9 cellular contexts compared by ENCODE assay signal in genomic region chr11:2777871-2778629, GRCh38.
A peak's percentile ranks its signal among the peaks of the same experiment; 100 is the strongest.
DNase-seq lines count a peak whose midpoint lies in the region; ATAC-seq and TF ChIP-seq lines count a peak whose summit lies in the region.
"Had no signal": no experiment of that assay in that cellular context is flagged by ENCODE, and none has a peak within 500 bp of the region (broad histone marks: within the 10 kb centered on the region; RNA-seq: fewer than 3 reads in every experiment).

No MANE protein-coding gene starts in this region.

- no peaks in the 10 kb centered on the region for H3K9me3 ChIP-seq in left lung
- H3K9me3 ChIP-seq in tibial nerve: no peaks in the 10 kb centered on the region

- no peaks in the 10 kb centered on the region for H3K36me3 Mint-ChIP-seq in activated T-cell treated with anti-CD3 and anti-CD28 coated beads, Interleukin-2, amount 50 U/mL, for 24 hours (ENCODE audit: low read depth)
- H3K36me3 Mint-ChIP-seq in activated T-helper 2 cell treated with anti-CD3 and anti-CD28 coated beads, Interferon-gamma antibody, Interleukin-2, Interleukin-4, amounts not matched to agents 10 μg/mL and 5 μg/mL and 100 μg/mL, durations not matched to agents 14 hours and 24 hours and 36 hours (ENCODE audit: low read depth): no peaks in the 10 kb centered on the region

- H3K4me3 ChIP-seq in left lung (no peak overlapping the region), tibial nerve (peak overlapping the region in 1 of 4 donors; percentile 13)

- no peak for TF ChIP-seq POLR2A in tibial nerve (IDR thresholded peaks at IDR 0.05)

- no peaks in the 10 kb centered on the region for H3K27me3 Mint-ChIP-seq in activated T-cell treated with anti-CD3 and anti-CD28 coated beads, Interleukin-2, amount 50 U/mL, for 24 hours
- no peaks in the 10 kb centered on the region for H3K27me3 Mint-ChIP-seq in activated T-helper 2 cell treated with anti-CD3 and anti-CD28 coated beads, Interferon-gamma antibody, Interleukin-2, Interleukin-4, amounts not matched to agents 10 μg/mL and 5 μg/mL and 100 μg/mL, durations not matched to agents 14 hours and 24 hours and 36 hours (ENCODE audit: low read depth)

- no peaks in the 10 kb centered on the region for H3K9me3 Mint-ChIP-seq in activated T-cell treated with anti-CD3 and anti-CD28 coated beads, Interleukin-2, amount 50 U/mL, for 24 hours
- H3K9me3 Mint-ChIP-seq in activated T-helper 2 cell treated with anti-CD3 and anti-CD28 coated beads, Interferon-gamma antibody, Interleukin-2, Interleukin-4, amounts not matched to agents 10 μg/mL and 5 μg/mL and 100 μg/mL, durations not matched to agents 14 hours and 24 hours and 36 hours: no peaks in the 10 kb centered on the region

- no peaks in the 10 kb centered on the region for H3K36me3 ChIP-seq in left lung
- no peaks in the 10 kb centered on the region for H3K36me3 ChIP-seq in tibial nerve
- H3K36me3 ChIP-seq: brain microvascular endothelial cell had no signal

- H3K4me1 ChIP-seq in left lung (peaks cover 25 to 41% of the 10 kb centered on the region in 2 donors), tibial nerve (peaks cover 0 to 44% (median 18%) of the 10 kb centered on the region in 4 donors)

- H3K4me1 Mint-ChIP-seq in activated T-cell treated with anti-CD3 and anti-CD28 coated beads, Interleukin-2, amount 50 U/mL, for 24 hours (ENCODE audit: low read depth): peaks cover 13% of the 10 kb centered on the region
- H3K4me1 Mint-ChIP-seq in activated T-helper 2 cell treated with anti-CD3 and anti-CD28 coated beads, Interferon-gamma antibody, Interleukin-2, Interleukin-4, amounts not matched to agents 10 μg/mL and 5 μg/mL and 100 μg/mL, durations not matched to agents 14 hours and 24 hours and 36 hours (ENCODE audit: low read depth): peaks cover 5% of the 10 kb centered on the region

- DNase-seq in activated T-cell treated with anti-CD3 and anti-CD28 coated beads, Interleukin-2, amount 50 U/mL, for 1 hour: peak; percentile 16
- DNase-seq in activated T-cell treated with anti-CD3 and anti-CD28 coated beads, Interleukin-2, amount 50 U/mL, for 24 hours: no peak
- peak; percentile 6 for DNase-seq in activated T-helper 2 cell treated with anti-CD3 and anti-CD28 coated beads, Interferon-gamma antibody, Interleukin-2, Interleukin-4, amounts not matched to agents 10 μg/mL and 5 μg/mL and 100 μg/mL, durations not matched to agents 14 hours and 24 hours and 36 hours (ENCODE audit: low spot score)
- peak; percentile 31 to 76 for DNase-seq in left lung
- peak in 1 of 2 donors; percentile 12 for DNase-seq in tibial nerve (ENCODE audit: low spot score in 2 of 2)
- DNase-seq in CD1c-positive myeloid dendritic cell (ENCODE audit: extremely low spot score): no peak
- DNase-seq in SKM-1 (lab: John Stamatoyannopoulos, UW; ENCODE audit: unreplicated experiment): no peak

- WGBS in tibial nerve, 2 donors: 74 to 89% methylated on average over 21 to 22 of the region's 27 CpGs

- TF ChIP-seq EP300 in tibial nerve (IDR thresholded peaks at IDR 0.05): no peak

- H3K4me3 Mint-ChIP-seq in activated T-cell treated with anti-CD3 and anti-CD28 coated beads, Interleukin-2, amount 50 U/mL, for 24 hours: no peak overlapping the region
- no peak overlapping the region for H3K4me3 Mint-ChIP-seq in activated T-helper 2 cell treated with anti-CD3 and anti-CD28 coated beads, Interferon-gamma antibody, Interleukin-2, Interleukin-4, amounts not matched to agents 10 μg/mL and 5 μg/mL and 100 μg/mL, durations not matched to agents 14 hours and 24 hours and 36 hours (ENCODE audit: low read depth)

- H3K27me3 ChIP-seq in left lung: peaks cover 0 to 13% of the 10 kb centered on the region in 2 donors
- no peaks in the 10 kb centered on the region for H3K27me3 ChIP-seq in tibial nerve

- no peak for TF ChIP-seq CTCF in left lung (IDR thresholded peaks at IDR 0.05)
- no peak for TF ChIP-seq CTCF in tibial nerve (IDR thresholded peaks at IDR 0.05)

- H3K27ac ChIP-seq in left lung (peak overlapping the region; percentile 47 to 74), tibial nerve (peak overlapping the region; percentile 49 to 90 (median 84))
- H3K27ac ChIP-seq: brain microvascular endothelial cell had no signal

- intact Hi-C loops in activated T-helper 2 cell treated with anti-CD3 and anti-CD28 coated beads, Interferon-gamma antibody, Interleukin-2, Interleukin-4, amounts not matched to agents 10 μg/mL and 5 μg/mL and 100 μg/mL, durations not matched to agents 14 hours and 24 hours and 36 hours (cut with micrococcal nuclease): no loop called here
- intact Hi-C loops in left lung (cut with DNase I): no loop called here

- no peak for ATAC-seq in left lung
- ATAC-seq in GM19452 (IDR thresholded peaks at IDR 0.05; ENCODE audit: unreplicated experiment): no peak

- H3K27ac Mint-ChIP-seq in activated T-cell treated with anti-CD3 and anti-CD28 coated beads, Interleukin-2, amount 50 U/mL, for 24 hours: no peak overlapping the region
- no peak overlapping the region for H3K27ac Mint-ChIP-seq in activated T-helper 2 cell treated with anti-CD3 and anti-CD28 coated beads, Interferon-gamma antibody, Interleukin-2, Interleukin-4, amounts not matched to agents 10 μg/mL and 5 μg/mL and 100 μg/mL, durations not matched to agents 14 hours and 24 hours and 36 hours

Comparison
In these comparisons a context has a peak if more than half of its experiments do, and no peak if none do; other contexts are left out.
1. DNase-seq: peak in activated T-cell treated with anti-CD3 and anti-CD28 coated beads, Interleukin-2, amount 50 U/mL, for 1 hour (single experiment), activated T-helper 2 cell treated with anti-CD3 and anti-CD28 coated beads, Interferon-gamma antibody, Interleukin-2, Interleukin-4, amounts not matched to agents 10 μg/mL and 5 μg/mL and 100 μg/mL, durations not matched to agents 14 hours and 24 hours and 36 hours (single experiment) and left lung (2 of 2); none in activated T-cell treated with anti-CD3 and anti-CD28 coated beads, Interleukin-2, amount 50 U/mL, for 24 hours (single experiment), CD1c-positive myeloid dendritic cell (single experiment) and SKM-1 (single experiment).